Comparison of ENCODE assay signal across 16 cellular contexts in genomic region chr12:56804169-56804568, GRCh38. TPM values are rescaled to one million over a fixed set of nuclear protein-coding genes. Genes with fewer than 3 reads are reported as not detected.
A peak's percentile ranks its signal among the peaks of the same experiment; 100 is the strongest.
DNase-seq lines count a peak whose midpoint lies in the region; ATAC-seq and TF ChIP-seq lines count a peak whose summit lies in the region.
"Had no signal": no experiment of that assay in that cellular context is flagged by ENCODE, and none has a peak within 500 bp of the region (broad histone marks: within the 10 kb centered on the region; RNA-seq: fewer than 3 reads in every experiment).

No MANE protein-coding gene starts in this region.

- H3K27me3 Mint-ChIP-seq in neural progenitor cell (ENCODE audit: insufficient read depth, low read depth): peaks cover 2% of the 10 kb centered on the region

- H3K4me1 Mint-ChIP-seq in neural progenitor cell: no peaks in the 10 kb centered on the region
- H3K4me1 Mint-ChIP-seq: CD4-positive, alpha-beta memory T cell had no signal

- H3K4me3 ChIP-seq in H7 (ENCODE audit: insufficient read depth, low read depth, low read length): no peak overlapping the region
- no peak overlapping the region for H3K4me3 ChIP-seq in esophagus squamous epithelium
- no peak overlapping the region for H3K4me3 ChIP-seq in neural progenitor cell
- H3K4me3 ChIP-seq: A549, BLaER1 had no signal

- H3K36me3 Mint-ChIP-seq in neural progenitor cell: no peaks in the 10 kb centered on the region

- DNase-seq in H7: peak; percentile 6
- peak; percentile 48 for DNase-seq in SK-MEL-5 (ENCODE audit: low read depth, low spot score)
- DNase-seq in esophagus squamous epithelium (lab: John Stamatoyannopoulos, UW): no peak
- DNase-seq in neural progenitor cell (ENCODE audit: low spot score): no peak
- DNase-seq in NOMO-1 treated with DMSO at 0.1 percent for 48 hours (lab: John Stamatoyannopoulos, UW; ENCODE audit: unreplicated experiment): no peak
- DNase-seq in left lobe of liver (ENCODE audit: low spot score): no peak
- DNase-seq: CD4-positive, alpha-beta memory T cell; GF-D8; NCI-H1092 treated with DMSO at 0.1 percent for 48 hours; NCI-H774; SHP77 had no signal

- peak overlapping the region in 3 of 4 donors; percentile 12 to 40 (median 21) for H3K27ac ChIP-seq in esophagus squamous epithelium
- no peak overlapping the region for H3K27ac ChIP-seq in neural progenitor cell
- H3K27ac ChIP-seq: BLaER1 had no signal

- TF ChIP-seq CTCF in esophagus squamous epithelium (IDR thresholded peaks at IDR 0.05) (peak in 1 of 6 experiments; percentile 25), neural progenitor cell (IDR thresholded peaks at IDR 0.05) (peak; percentile 24)

- no peak overlapping the region for H3K27ac Mint-ChIP-seq in neural progenitor cell
- H3K27ac Mint-ChIP-seq: CD4-positive, alpha-beta memory T cell had no signal

- intact Hi-C loops in esophagus squamous epithelium (cut with DNase I): no loop called here

- H3K27me3 ChIP-seq in H7 (ENCODE audit: control insufficient read depth, insufficient read depth, low read length) (no peaks in the 10 kb centered on the region), esophagus squamous epithelium (no peaks in the 10 kb centered on the region), neural progenitor cell (no peaks in the 10 kb centered on the region)
- H3K27me3 ChIP-seq: BLaER1 had no signal

- no peak for TF ChIP-seq POLR2A in esophagus squamous epithelium (IDR thresholded peaks at IDR 0.05)

- no peaks in the 10 kb centered on the region for H4K20me1 ChIP-seq in neural progenitor cell (ENCODE audit: low read depth)
- H4K20me1 ChIP-seq: BLaER1 had no signal

- in situ Hi-C loops in SK-MEL-5 (cut with HindIII; ENCODE audit: low pct_unique_long_range_greater_than_20kb, low sequenced_read_pairs): no loop called here

- no peak overlapping the region for H2AFZ ChIP-seq in neural progenitor cell (replicated peaks)

- H3K4me1 ChIP-seq in esophagus squamous epithelium (peaks cover 0 to 13% (median 6%) of the 10 kb centered on the region in 3 donors), neural progenitor cell (no peaks in the 10 kb centered on the region)
- H3K4me1 ChIP-seq: BLaER1 had no signal

- no peak overlapping the region for H3K4me3 Mint-ChIP-seq in neural progenitor cell
- H3K4me3 Mint-ChIP-seq: CD4-positive, alpha-beta memory T cell had no signal

- no peaks in the 10 kb centered on the region for H3F3A ChIP-seq in neural progenitor cell (ENCODE audit: low read depth)

- no peak overlapping the region for H3K4me2 ChIP-seq in neural progenitor cell
- H3K4me2 ChIP-seq: A549, BLaER1 had no signal

- H3K9ac ChIP-seq in neural progenitor cell: no peak overlapping the region
- H3K9ac ChIP-seq: BLaER1 had no signal

- peaks cover 0 to 18% (median 3%) of the 10 kb centered on the region in 3 donors for H3K9me3 ChIP-seq in esophagus squamous epithelium
- no peaks in the 10 kb centered on the region for H3K9me3 ChIP-seq in neural progenitor cell (ENCODE audit: low read depth)
- H3K9me3 ChIP-seq: A549 had no signal

- H3K9me3 Mint-ChIP-seq in neural progenitor cell: peaks cover 4% of the 10 kb centered on the region

- ATAC-seq in HG03159 (IDR thresholded peaks at IDR 0.05; ENCODE audit: unreplicated experiment) (no peak), HG02798 (IDR thresholded peaks at IDR 0.05; ENCODE audit: poor library complexity, unreplicated experiment) (no peak), left lobe of liver (no peak)
- ATAC-seq: SK-N-SH treated with all-trans-retinoic acid at 6 μM for 48 hours had no signal

- no peaks in the 10 kb centered on the region for H3K79me2 ChIP-seq in neural progenitor cell (ENCODE audit: low read depth)

- H3K36me3 ChIP-seq in H7 (replicated peaks; ENCODE audit: control insufficient read depth, insufficient read depth, low read length) (no peaks in the 10 kb centered on the region), esophagus squamous epithelium (no peaks in the 10 kb centered on the region), neural progenitor cell (no peaks in the 10 kb centered on the region)
- H3K36me3 ChIP-seq: BLaER1 had no signal

RNA-seq across cellular contexts. Expression of gene HSD17B6, which starts 41.0 kb away (rescaled TPM):
- 3.5 and 6.7 TPM in 2 replicates for total RNA-seq in H7 (2014; rRNA removed; shearing (Covaris generic))
- 0.77 TPM in 1 of 2 replicates, not detected in the other for total RNA-seq in SK-MEL-5 (2014; rRNA removed; shearing (Covaris generic))
- polyA plus RNA-seq in SK-MEL-5 (2015; cell fraction: cytosol; rRNA removed): 0.24 TPM in 1 of 2 replicates, not detected in the other
- not detected in 2 replicates for polyA plus RNA-seq in SK-MEL-5 (2015; cell fraction: nucleus; rRNA removed)
- total RNA-seq in esophagus squamous epithelium (10 to 100 TPM in 1 of 4 donors, 1 to 10 TPM in 1, under 1 TPM in 1, not detected in 1; 0.88 to 13.2 (median 5.6) TPM), neural progenitor cell (ENCODE audit: low replicate concordance) (2.5 and 10.0 TPM in 2 replicates), left lobe of liver (554 TPM)

RNA-seq across cellular contexts. Expression of gene PRIM1, which starts 52.0 kb away (rescaled TPM):
- 44.0 and 70.2 TPM in 2 replicates for total RNA-seq in H7 (2014; rRNA removed; shearing (Covaris generic))
- total RNA-seq in SK-MEL-5 (2014; rRNA removed; shearing (Covaris generic)): 33.6 and 36.5 TPM in 2 replicates
- polyA plus RNA-seq in SK-MEL-5 (2015; cell fraction: cytosol; rRNA removed): 33.7 and 38.2 TPM in 2 replicates
- 36.3 and 40.1 TPM in 2 replicates for polyA plus RNA-seq in SK-MEL-5 (2015; cell fraction: nucleus; rRNA removed)
- 10 to 100 TPM in 2 of 4 donors, 1 to 10 TPM in 2; 3.7 to 30.3 (median 10.6) TPM for total RNA-seq in esophagus squamous epithelium
- 108 and 166 TPM in 2 replicates for total RNA-seq in neural progenitor cell (ENCODE audit: low replicate concordance)
- total RNA-seq in left lobe of liver: 4.9 TPM

Comparison
In these comparisons a context has a peak if more than half of its experiments do, and no peak if none do; other contexts are left out.
1. DNase-seq: peak in H7 (single experiment) and SK-MEL-5 (single experiment); none in esophagus squamous epithelium (single experiment), neural progenitor cell (single experiment), NOMO-1 treated with DMSO at 0.1 percent for 48 hours (single experiment) and left lobe of liver (single experiment).
2. RNA of gene HSD17B6, which starts 41.0 kb away (total RNA-seq): 554 TPM in left lobe of liver (single experiment); 0.88 to 13.2 TPM in esophagus squamous epithelium, 3.5 to 6.7 TPM in H7, 2.5 to 10.0 TPM in neural progenitor cell and 0.77 TPM in SK-MEL-5; every median in the first group is over 10 times any median in the second.